ENCODE assay signal across 9 cellular contexts in genomic region chr2:133266075-133266925, GRCh38.
DNase-seq lines count a peak whose midpoint lies in the region; ATAC-seq, FAIRE-seq and TF ChIP-seq lines count a peak whose summit lies in the region.
"Had no signal": no experiment of that assay in that cellular context is flagged by ENCODE, and none has a peak within 500 bp of the region (broad histone marks: within the 10 kb centered on the region; RNA-seq: fewer than 3 reads in every experiment).

No MANE protein-coding gene starts in this region.

- H3K27me3 ChIP-seq in bronchial epithelial cell (ENCODE audit: control insufficient read depth, insufficient read depth, low read length) (no peaks in the 10 kb centered on the region), upper lobe of left lung (peaks cover 0 to 3% (median 0%) of the 10 kb centered on the region in 4 donors)

- ATAC-seq in upper lobe of left lung (ENCODE audit: low FRiP score in 2 of 2) (peak; percentile 33 to 54), T-helper 17 cell (no peak)
- no peak for ATAC-seq in stimulated activated naive CD8-positive, alpha-beta T cell treated with anti-CD3 and anti-CD28 coated beads, Interleukin-15, Interleukin-2, amounts not matched to agents 100 U/mL and 50 U/mL, for 24 hours

- no peaks in the 10 kb centered on the region for H3K36me3 ChIP-seq in bronchial epithelial cell (ENCODE audit: control insufficient read depth, insufficient read depth, low read length)
- H3K36me3 ChIP-seq in upper lobe of left lung, result no peaks in the 10 kb centered on the region

- TF ChIP-seq CTCF in bronchial epithelial cell (IDR thresholded peaks at IDR 0.05; ENCODE audit: insufficient read depth, low read length, severe bottlenecking) (peak; percentile 23), upper lobe of left lung (IDR thresholded peaks at IDR 0.05) (peak in 1 of 6 experiments; percentile 16)

- no peak for TF ChIP-seq EP300 in upper lobe of left lung (IDR thresholded peaks at IDR 0.05)

- FAIRE-seq in bronchial epithelial cell (lab: Jason Lieb, UNC), result no peak

- 5% methylated on average over 28 to 44 of the region's 67 CpGs for WGBS in upper lobe of left lung, 2 donors

- H3K4me3 Mint-ChIP-seq in T-helper 17 cell, result no peak overlapping the region
- H3K4me3 Mint-ChIP-seq: B cell had no signal

- no peak for TF ChIP-seq POLR2A in upper lobe of left lung (IDR thresholded peaks at IDR 0.05)

- no peak overlapping the region for H3K27ac Mint-ChIP-seq in T-helper 17 cell
- H3K27ac Mint-ChIP-seq: B cell had no signal

- peak overlapping the region; percentile 57 to 80 (median 72) for H3K27ac ChIP-seq in upper lobe of left lung

- H3K9me3 ChIP-seq in upper lobe of left lung, result no peaks in the 10 kb centered on the region
- no peaks in the 10 kb centered on the region for H3K9me3 ChIP-seq in T-helper 17 cell (ENCODE audit: control insufficient read depth, low read length, poor library complexity, severe bottlenecking)

- DNase-seq in NCI-H1417 (lab: John Stamatoyannopoulos, UW) (peak in 2 of 3 experiments; percentile 45 to 50), NCI-H1417 treated with DMSO at 0.1 percent for 48 hours (lab: John Stamatoyannopoulos, UW) (no peak), bronchial epithelial cell (ENCODE audit: low read depth) (no peak), kidney tubule cell (ENCODE audit: low spot score) (peak; percentile 17), upper lobe of left lung (peak in 1 of 2 donors; percentile 81), T-helper 17 cell (no peak), NCI-H2107 (lab: John Stamatoyannopoulos, UW) (no peak)
- no peak for DNase-seq in stimulated activated naive CD8-positive, alpha-beta T cell treated with anti-CD3 and anti-CD28 coated beads, Interleukin-15, Interleukin-2, amounts not matched to agents 100 U/mL and 50 U/mL, for 24 hours

- H3K4me1 ChIP-seq in upper lobe of left lung, result peaks cover 0 to 22% (median 7%) of the 10 kb centered on the region in 4 donors

- peaks cover 2% of the 10 kb centered on the region for H3K36me3 Mint-ChIP-seq in T-helper 17 cell (ENCODE audit: low read depth)

- H3K4me3 ChIP-seq in bronchial epithelial cell (ENCODE audit: low read depth, low read length), result peak overlapping the region; percentile 39
- H3K4me3 ChIP-seq in upper lobe of left lung, result peak overlapping the region; percentile 49 to 63 (median 59)

- no peaks in the 10 kb centered on the region for H3K4me1 Mint-ChIP-seq in T-helper 17 cell

- peaks cover 17% of the 10 kb centered on the region for H3K27me3 Mint-ChIP-seq in T-helper 17 cell

Comparison
In these comparisons a context has a peak if more than half of its experiments do, and no peak if none do; other contexts are left out.
1. DNase-seq: peak in NCI-H1417 (2 of 3) and kidney tubule cell (single experiment); none in NCI-H1417 treated with DMSO at 0.1 percent for 48 hours (single experiment), bronchial epithelial cell (single experiment), stimulated activated naive CD8-positive, alpha-beta T cell treated with anti-CD3 and anti-CD28 coated beads, Interleukin-15, Interleukin-2, amounts not matched to agents 100 U/mL and 50 U/mL, for 24 hours (single experiment), T-helper 17 cell (0 of 3) and NCI-H2107 (single experiment).
2. ATAC-seq: peak in upper lobe of left lung (2 of 2); none in stimulated activated naive CD8-positive, alpha-beta T cell treated with anti-CD3 and anti-CD28 coated beads, Interleukin-15, Interleukin-2, amounts not matched to agents 100 U/mL and 50 U/mL, for 24 hours (single experiment) and T-helper 17 cell (single experiment).